In genomic region chr14:99682809-99683618, GRCh38 we compare ENCODE assay signal across 8 cellular contexts. TPM values are rescaled to one million over a fixed set of nuclear protein-coding genes. Genes with fewer than 3 reads are reported as not detected.
A peak's percentile ranks its signal among the peaks of the same experiment; 100 is the strongest.
DNase-seq lines count a peak whose midpoint lies in the region; ATAC-seq and TF ChIP-seq lines count a peak whose summit lies in the region.

No MANE protein-coding gene starts in this region.

- H3K36me3 Mint-ChIP-seq in Calu3 (ENCODE audit: insufficient read depth, unreplicated experiment): peaks cover 14% of the 10 kb centered on the region
- no peaks in the 10 kb centered on the region for H3K36me3 Mint-ChIP-seq in activated naive CD8-positive, alpha-beta T cell

- peak overlapping the region; percentile 96 for H3K9ac ChIP-seq in SK-N-SH

- H3K4me1 Mint-ChIP-seq in Calu3 (ENCODE audit: low read depth, unreplicated experiment): peaks cover 6% of the 10 kb centered on the region
- peaks cover 7% of the 10 kb centered on the region for H3K4me1 Mint-ChIP-seq in activated naive CD8-positive, alpha-beta T cell (ENCODE audit: low read depth)

- POLR2A ChIA-PET in SK-N-SH (lab: Yijun Ruan, JAX): no interaction called here

- peaks cover 33% of the 10 kb centered on the region for H3K27me3 Mint-ChIP-seq in Calu3 (ENCODE audit: unreplicated experiment)
- H3K27me3 Mint-ChIP-seq in activated naive CD8-positive, alpha-beta T cell: no peaks in the 10 kb centered on the region

- H3K9me3 ChIP-seq in KOPT-K1 (ENCODE audit: insufficient read depth, low read length, poor library complexity, severe bottlenecking) (peaks cover 9% of the 10 kb centered on the region), SK-N-SH (no peaks in the 10 kb centered on the region), ovary (no peaks in the 10 kb centered on the region), thymus (ENCODE audit: control insufficient read depth) (peaks cover under 1% of the 10 kb centered on the region)

- H3K4me1 ChIP-seq in SK-N-SH (ENCODE audit: control insufficient read depth in 1 of 2, insufficient read depth in 2 of 2, low read depth in 1 of 2, low read length in 1 of 2): peaks cover 0 to 11% of the 10 kb centered on the region in 2 experiments; a peak in 1 of 4 replicates
- peaks cover 2% of the 10 kb centered on the region for H3K4me1 ChIP-seq in ovary (ENCODE audit: insufficient read depth)
- H3K4me1 ChIP-seq in thymus (ENCODE audit: control insufficient read depth, insufficient read depth, low read length): peaks cover 18% of the 10 kb centered on the region

- peak overlapping the region; percentile 56 for H3K27ac Mint-ChIP-seq in Calu3 (ENCODE audit: unreplicated experiment)
- H3K27ac Mint-ChIP-seq in activated naive CD8-positive, alpha-beta T cell: no peak overlapping the region

- no peaks in the 10 kb centered on the region for H3K79me2 ChIP-seq in SK-N-SH (ENCODE audit: insufficient read depth)

- H3K4me2 ChIP-seq in SK-N-SH: peak overlapping the region; percentile 99

- H3K27me3 ChIP-seq in SK-N-SH (ENCODE audit: insufficient read depth): no peaks in the 10 kb centered on the region; the same call in 1 of the 2 replicates
- H3K27me3 ChIP-seq in ovary: no peaks in the 10 kb centered on the region
- H3K27me3 ChIP-seq in thymus (ENCODE audit: control insufficient read depth, insufficient read depth): no peaks in the 10 kb centered on the region

- TF ChIP-seq RAD21 in SK-N-SH (IDR thresholded peaks at IDR 0.05; ENCODE audit: low read length): peak; percentile 70

- TF ChIP-seq CTCF in Calu3 (IDR thresholded peaks at IDR 0.05; ENCODE audit: unreplicated experiment): peak; percentile 82
- TF ChIP-seq CTCF in SK-N-SH (IDR thresholded peaks at IDR 0.05): peak; percentile 86
- TF ChIP-seq CTCF in ovary (IDR thresholded peaks at IDR 0.05): peak; percentile 73 to 91 (median 79)

- H3K27ac ChIP-seq in KOPT-K1 (ENCODE audit: low read depth, low read length, poor library complexity, severe bottlenecking) (peak overlapping the region; percentile 77), SK-N-SH (ENCODE audit: low read depth in 2 of 2, low read length in 1 of 2) (peak overlapping the region; percentile 62 to 83), ovary (peak overlapping the region; percentile 34 to 71), thymus (ENCODE audit: low read depth) (no peak overlapping the region)

- no peaks in the 10 kb centered on the region for H3K36me3 ChIP-seq in KOPT-K1 (ENCODE audit: insufficient read depth, low read length)
- H3K36me3 ChIP-seq in SK-N-SH (replicated peaks in 1 of 2; ENCODE audit: control insufficient read depth in 1 of 2, insufficient read depth in 2 of 2, low read length in 1 of 2): no peaks in the 10 kb centered on the region
- H3K36me3 ChIP-seq in ovary: no peaks in the 10 kb centered on the region
- H3K36me3 ChIP-seq in thymus (ENCODE audit: control insufficient read depth, insufficient read depth): no peaks in the 10 kb centered on the region

- H3K9me3 Mint-ChIP-seq in Calu3 (ENCODE audit: low read depth, unreplicated experiment): no peaks in the 10 kb centered on the region
- peaks cover 7% of the 10 kb centered on the region for H3K9me3 Mint-ChIP-seq in activated naive CD8-positive, alpha-beta T cell (ENCODE audit: low read depth)

- peak overlapping the region; percentile 76 for H3K4me3 Mint-ChIP-seq in Calu3 (ENCODE audit: low read depth, unreplicated experiment)
- H3K4me3 Mint-ChIP-seq in activated naive CD8-positive, alpha-beta T cell: peak overlapping the region; percentile 90

- no peak for TF ChIP-seq POLR2A in ovary (IDR thresholded peaks at IDR 0.05)

- under 1% methylated on average over 26 of the region's 42 CpGs for WGBS in SK-N-SH (ENCODE audit: low lambda C conversion rate)
- WGBS in ovary, 3 donors: 0 to 1% (median 1%) methylated on average over 42 of the region's 42 CpGs
- 1% methylated on average over 42 of the region's 42 CpGs for WGBS in thymus

- no peaks in the 10 kb centered on the region for H3K9me2 ChIP-seq in SK-N-SH

- peak overlapping the region; percentile 81 to 96 for H3K4me3 ChIP-seq in SK-N-SH (ENCODE audit: low read depth in 2 of 2, low read length in 1 of 2)
- H3K4me3 ChIP-seq in ovary: peak overlapping the region; percentile 91
- H3K4me3 ChIP-seq in thymus (ENCODE audit: low read length): peak overlapping the region; percentile 72

- peak; percentile 88 for DNase-seq in Calu3
- DNase-seq in SK-N-SH: peak; percentile 90
- peak; percentile 90 for DNase-seq in Right ventricle myocardium inferior (ENCODE audit: missing footprints)
- peak; percentile 77 to 90 (median 87) for DNase-seq in ovary

- peak overlapping the region; percentile 99 for H2AFZ ChIP-seq in SK-N-SH (ENCODE audit: low read depth)

- BruUV-seq in Calu3 (replicated peaks; lab: Mats Ljungman, UMichigan): no TSS peak

- intact Hi-C loops in Calu3 (cut with micrococcal nuclease; ENCODE audit: unreplicated experiment) (loop anchor here (1.0 kb wide), 1 partner anchor 202 kb away; no protein-coding TSS in a partner anchor), Right ventricle myocardium inferior (cut with DNase I) (loop anchor here (2.0 kb wide), 1 partner anchor 202 kb away; no protein-coding TSS in a partner anchor), ovary (cut with DNase I) (loop anchor here in 2 of 4 donors (2.0 to 5.0 kb wide), 2 partner anchors 202 to 204 kb away; no protein-coding TSS in a partner anchor)

- peak; percentile 39 for ATAC-seq in GM21515 (IDR thresholded peaks at IDR 0.05; ENCODE audit: unreplicated experiment)
- peak; percentile 45 for ATAC-seq in Right ventricle myocardium inferior

- no peaks in the 10 kb centered on the region for H4K20me1 ChIP-seq in SK-N-SH (ENCODE audit: insufficient read depth)

- TF ChIP-seq EP300 in SK-N-SH (IDR thresholded peaks at IDR 0.05; ENCODE audit: borderline replicate concordance in 1 of 2, low read depth in 1 of 2, low read length in 1 of 2): no peak
- no peak for TF ChIP-seq EP300 in ovary (IDR thresholded peaks at IDR 0.05)

- H3F3A ChIP-seq in SK-N-SH (replicated peaks; ENCODE audit: insufficient read depth): peaks cover 8% of the 10 kb centered on the region

- CTCF ChIA-PET in Calu3 (lab: Charles Lee) (interaction anchor here (1.4 kb wide), 1 partner anchor 29 kb away, joined by 3 read pairs; no protein-coding TSS in a partner anchor), SK-N-SH (lab: Yijun Ruan, JAX) (interaction anchor here (0.6 to 4.7 kb wide), 24 partner anchors 8 to 236 kb away, joined by 3 to 26 read pairs (median 4); no protein-coding TSS in a partner anchor)

TF ChIP-seq in SK-N-SH, 30 proteins besides CTCF, POLR2A, EP300 and RAD21 (continues in another document):
- no peak for TF ChIP-seq GABPA (IDR thresholded peaks at IDR 0.05; ENCODE audit: low read depth)
- no peak for TF ChIP-seq MEF2A (IDR thresholded peaks at IDR 0.05; ENCODE audit: borderline replicate concordance, low read depth)
- TF ChIP-seq EZH2phosphoT487 (IDR thresholded peaks at IDR 0.05; ENCODE audit: borderline replicate concordance, low read depth): no peak
- TF ChIP-seq SMC3 (IDR thresholded peaks at IDR 0.05; ENCODE audit: low read depth, low read length): peak; percentile 80
- no peak for TF ChIP-seq USF2 (IDR thresholded peaks at IDR 0.05; ENCODE audit: borderline replicate concordance, low read depth, low read length)
- TF ChIP-seq PBX3 (IDR thresholded peaks at IDR 0.05): no peak
- no peak for TF ChIP-seq FOSL2 (IDR thresholded peaks at IDR 0.05; ENCODE audit: borderline replicate concordance, low read depth)
- no peak for TF ChIP-seq RFX5 (IDR thresholded peaks at IDR 0.05; ENCODE audit: low read length)
- TF ChIP-seq SIN3A (IDR thresholded peaks at IDR 0.05; ENCODE audit: borderline replicate concordance, low read depth, low read length): peak; percentile 50; the same call in 1 of the 2 replicates
- peak; percentile 31; the same call in 1 of the 2 replicates for TF ChIP-seq RCOR1 (IDR thresholded peaks at IDR 0.05; ENCODE audit: low read length)
- TF ChIP-seq MXI1 (IDR thresholded peaks at IDR 0.05; ENCODE audit: low read depth, low read length): no peak
- TF ChIP-seq NFIC (IDR thresholded peaks at IDR 0.05; ENCODE audit: borderline replicate concordance): no peak
- TF ChIP-seq TCF12 (IDR thresholded peaks at IDR 0.05): no peak
- no peak for TF ChIP-seq TAF1 (IDR thresholded peaks at IDR 0.05; ENCODE audit: borderline replicate concordance, low read depth, low read length)
- TF ChIP-seq CHD2 (IDR thresholded peaks at IDR 0.05; ENCODE audit: low read length, partially characterized antibody): no peak

RNA-seq across cellular contexts. Expression of gene CYP46A1, which starts 1.1 kb away (rescaled TPM):
- not detected in 2 replicates for total RNA-seq in Calu3 (2022)
- 0.18 and 0.30 TPM in 2 replicates for polyA plus RNA-seq in SK-N-SH (2012; rRNA removed)
- polyA plus RNA-seq in SK-N-SH (2012; cell fraction: cytosol; rRNA removed): 0.21 and 0.26 TPM in 2 replicates
- polyA plus RNA-seq in SK-N-SH (2012; cell fraction: nucleus; rRNA removed): 1.1 and 1.4 TPM in 2 replicates
- 2.2 TPM for total RNA-seq in Right ventricle myocardium inferior
- 1 to 10 TPM in 5 of 7 donors, under 1 TPM in 2; 0.48 to 4.9 (median 1.9) TPM for total RNA-seq in ovary
- 1 to 10 TPM; 1.2 TPM for polyA plus RNA-seq in ovary
- polyA plus RNA-seq in thymus: 0.62 TPM

RNA-seq across cellular contexts. Expression of gene HHIPL1, which starts 38.1 kb away (rescaled TPM):
- total RNA-seq in Calu3 (2022) (0.22 TPM in 1 of 2 replicates, not detected in the other), Right ventricle myocardium inferior (1.5 TPM), ovary (1 to 10 TPM in 6 of 7 donors, under 1 TPM in 1; 0.48 to 3.8 (median 2.4) TPM)
- polyA plus RNA-seq in SK-N-SH (2012; rRNA removed) (0.02 TPM in 2 replicates), ovary (1 to 10 TPM in 1 of 2 donors, under 1 TPM in 1; 0.82 to 1.2 TPM), thymus (0.23 TPM)
- polyA plus RNA-seq in SK-N-SH (2012; cell fraction: cytosol; rRNA removed): 0.01 and 0.03 TPM in 2 replicates
- polyA plus RNA-seq in SK-N-SH (2012; cell fraction: nucleus; rRNA removed): 0.01 and 0.05 TPM in 2 replicates
